Comparison of ENCODE assay signal across 2 cellular contexts in the genomic region with DNA sequence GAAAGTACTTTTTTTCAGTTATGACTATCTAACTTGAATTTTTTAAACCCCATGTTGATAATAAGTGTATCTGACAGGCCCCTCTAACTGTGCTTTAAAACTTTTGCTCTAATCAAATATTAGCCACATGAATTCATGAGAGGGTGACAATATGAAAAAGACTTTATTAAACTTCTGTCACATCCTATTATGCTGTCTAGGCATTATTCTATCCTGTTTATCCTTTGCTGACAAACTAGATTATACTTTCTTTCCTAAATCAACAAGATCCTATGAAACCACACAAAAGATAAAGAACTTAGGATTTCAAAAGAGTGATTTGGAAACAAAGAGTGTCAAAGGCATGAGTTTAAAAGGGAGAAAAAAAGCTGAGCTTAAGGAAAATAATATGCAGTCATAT.
TF ChIP-seq lines count a peak whose summit lies in the region.

No MANE protein-coding gene starts in this region.

TF ChIP-seq in HepG2, 621 proteins besides CTCF, POLR2A, EP300 and RAD21:
- TF ChIP-seq MAFF (IDR thresholded peaks at IDR 0.05; ENCODE audit: low read depth, low read length) (peak; percentile 32; the same call in 1 of the 2 replicates), NR1H2 (CRISPR knock-in tag; IDR thresholded peaks at IDR 0.05; ENCODE audit: borderline replicate concordance, low read depth) (no peak), MAFK (conservative IDR thresholded peaks at IDR 0.05 in 1 of 2, IDR thresholded peaks at IDR 0.05 in 1 of 2; ENCODE audit: low read length in 2 of 2) (peak; percentile 54 to 55; a peak in 3 of 4 replicates)

TF ChIP-seq in K562, 482 proteins besides CTCF, POLR2A, EP300 and RAD21:
- TF ChIP-seq ZNF316 (IDR thresholded peaks at IDR 0.05) (peak; percentile 19; the same call in 1 of the 2 replicates), XRCC3 (IDR thresholded peaks at IDR 0.05) (no peak), ZNF75A (CRISPR knock-in tag; IDR thresholded peaks at IDR 0.05) (no peak)
